ENCODE assay signal across 11 cellular contexts in the genomic region with DNA sequence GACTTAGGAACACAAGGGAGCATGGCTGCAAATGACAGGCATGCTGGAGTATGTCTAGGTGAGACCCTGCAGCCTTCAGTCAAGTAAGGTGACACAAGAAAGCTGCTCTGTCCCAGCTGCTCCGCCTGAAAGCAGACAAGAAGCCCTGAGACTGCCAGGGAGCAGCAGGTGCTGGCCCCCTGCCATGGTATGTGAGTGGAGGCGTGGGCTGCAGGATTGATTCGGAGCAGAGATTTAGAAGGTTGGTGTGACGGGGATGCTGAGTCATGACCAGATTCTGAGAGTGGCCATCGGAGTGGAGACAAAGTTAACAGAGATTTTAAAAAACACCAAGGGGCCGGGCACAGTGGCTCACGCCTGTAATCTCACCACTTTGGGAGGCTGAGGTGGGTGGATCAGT.
DNase-seq lines count a peak whose midpoint lies in the region; ATAC-seq lines count a peak whose summit lies in the region.
"Had no signal": no experiment of that assay in that cellular context is flagged by ENCODE, and none has a peak within 500 bp of the region (broad histone marks: within the 10 kb centered on the region; RNA-seq: fewer than 3 reads in every experiment).

No MANE protein-coding gene starts in this region.

- intact Hi-C loops in posterior cingulate gyrus (cut with DNase I), result no loop called here

- peak; percentile 92 for DNase-seq in EH (ENCODE audit: low read depth)
- peak; percentile 48 for DNase-seq in NCI-H524 treated with DMSO at 0.1 percent for 48 hours (lab: John Stamatoyannopoulos, UW)
- DNase-seq in dedifferentiated amniotic fluid mesenchymal stem cell (ENCODE audit: extremely low spot score), result peak; percentile 41
- DNase-seq in posterior cingulate gyrus, result peak in 8 of 10 donors; percentile 27 to 92 (median 66)
- no peak for DNase-seq in NK-92 treated with Interleukin-12 subunit alpha and Interleukin-12 subunit beta, amount 100 ng/mL, for 24 hours (lab: John Stamatoyannopoulos, UW)
- DNase-seq in T-helper 1 cell, result no peak
- DNase-seq in NK-92 (lab: John Stamatoyannopoulos, UW; ENCODE audit: unreplicated experiment), result no peak
- DNase-seq: T-cell had no signal

- ATAC-seq in HG02840 (IDR thresholded peaks at IDR 0.05; ENCODE audit: low FRiP score, unreplicated experiment), result no peak
- ATAC-seq: activated T-helper 17 cell treated with anti-CD3 and anti-CD28 coated beads, Interleukin-2, amount 50 U/mL, for 72 hours; GM23338; T-cell had no signal

Comparison
In these comparisons a context has a peak if more than half of its experiments do, and no peak if none do; other contexts are left out.
1. DNase-seq: peak in EH (single experiment), NCI-H524 treated with DMSO at 0.1 percent for 48 hours (single experiment), dedifferentiated amniotic fluid mesenchymal stem cell (single experiment) and posterior cingulate gyrus (8 of 10); none in NK-92 treated with Interleukin-12 subunit alpha and Interleukin-12 subunit beta, amount 100 ng/mL, for 24 hours (single experiment), T-helper 1 cell (0 of 5) and NK-92 (single experiment).